30 cellular contexts compared by ENCODE assay signal in the genomic region with DNA sequence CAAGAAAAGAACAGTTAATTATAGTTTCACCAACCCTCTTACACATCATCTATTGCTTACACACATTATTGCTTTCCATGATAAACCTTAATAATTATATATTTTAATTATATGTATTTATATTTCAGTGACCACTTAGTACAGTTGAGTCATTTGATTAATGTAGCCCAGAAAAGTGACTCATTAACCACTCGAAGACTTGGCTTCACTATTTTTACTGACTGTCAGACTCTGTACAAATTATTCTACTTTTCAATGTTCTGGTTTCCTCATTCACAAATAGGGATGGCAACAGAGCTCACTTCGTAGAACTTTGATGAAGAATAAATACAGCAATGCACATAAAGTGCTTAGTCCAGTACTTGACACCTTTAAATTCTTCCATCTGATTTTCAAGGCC.
DNase-seq lines count a peak whose midpoint lies in the region; ATAC-seq, FAIRE-seq and TF ChIP-seq lines count a peak whose summit lies in the region.
"Had no signal": no experiment of that assay in that cellular context is flagged by ENCODE, and none has a peak within 500 bp of the region (broad histone marks: within the 10 kb centered on the region; RNA-seq: fewer than 3 reads in every experiment).

No MANE protein-coding gene starts in this region.

- H3K9ac ChIP-seq in mammary epithelial cell (ENCODE audit: insufficient read depth, low read length): no peak overlapping the region
- H3K9ac ChIP-seq in astrocyte (ENCODE audit: low read length): no peak overlapping the region

- no peak overlapping the region for H2AFZ ChIP-seq in mammary epithelial cell (ENCODE audit: low read depth, low read length)
- H2AFZ ChIP-seq in astrocyte (ENCODE audit: low read depth, low read length): no peak overlapping the region

- CTCF ChIA-PET in mammary epithelial cell (lab: Charles Lee; ENCODE audit: low non-redundant PET): no interaction called here

- peak; percentile 19 for DNase-seq in mammary epithelial cell
- DNase-seq in breast epithelium (ENCODE audit: low spot score in 2 of 2): no peak
- peak; percentile 74 for DNase-seq in astrocyte (ENCODE audit: low read depth)
- DNase-seq in foreskin fibroblast: peak; percentile 2 to 35
- no peak for DNase-seq in activated T-cell treated with anti-CD3 and anti-CD28 coated beads, Interleukin-2, amount 50 U/mL, for 4 hours
- DNase-seq in activated T-cell treated with anti-CD3 and anti-CD28 coated beads for 4 hours: no peak
- no peak for DNase-seq in SKM-1 treated with dmso at 0.1 percent for 144 hours (lab: John Stamatoyannopoulos, UW; ENCODE audit: unreplicated experiment)
- DNase-seq: activated CD4-positive, CD25-positive, alpha-beta regulatory T cell; activated CD8-positive, alpha-beta memory T cell treated with anti-CD3 and anti-CD28 coated beads, Interleukin-2, amount 10 ng/mL, durations not matched to agents 7 days and 5 days; BE2C; CD8-positive, alpha-beta memory T cell; DMS 273 treated with DMSO at 0.1 percent for 48 hours; heart left ventricle; lower lobe of right lung; mucosa of descending colon; NCI-H1105 treated with DMSO at 0.1 percent for 48 hours; NCI-H2081; NCI-H226; retina; RPMI8226; stimulated activated CD4-positive, alpha-beta T cell treated with anti-CD3 and anti-CD28 coated beads, Interleukin-4, amount 100 ng/mL, for 1 hour; stimulated activated naive B cell treated with anti-CD40 and anti-IgM and Interleukin-4, amounts not matched to agents 10 μg/mL and 1 μg/mL and 100 μg/mL, for 72 hours; upper lobe of right lung had no signal

- H3K4me3 ChIP-seq in mammary epithelial cell (replicated peaks in 1 of 3; ENCODE audit: insufficient read depth in 1 of 3, low read depth in 2 of 3, low read length in 3 of 3) (no peak overlapping the region), breast epithelium (no peak overlapping the region), astrocyte (ENCODE audit: insufficient read depth, low read depth, low read length) (no peak overlapping the region), foreskin fibroblast (ENCODE audit: low read depth in 1 of 2, low read length in 2 of 2) (no peak overlapping the region)
- H3K4me3 ChIP-seq: HAP-1, heart left ventricle, lower lobe of right lung, mucosa of descending colon, suprapubic skin, upper lobe of right lung had no signal

- H3K36me3 ChIP-seq in mammary epithelial cell (ENCODE audit: insufficient read depth, low read length) (no peaks in the 10 kb centered on the region), breast epithelium (no peaks in the 10 kb centered on the region), astrocyte (ENCODE audit: insufficient read depth, low read length) (no peaks in the 10 kb centered on the region)
- H3K36me3 ChIP-seq: BE2C, HAP-1, heart left ventricle, lower lobe of right lung, suprapubic skin, upper lobe of right lung had no signal

- no peaks in the 10 kb centered on the region for H4K20me1 ChIP-seq in mammary epithelial cell (ENCODE audit: insufficient read depth, low read length)
- no peaks in the 10 kb centered on the region for H4K20me1 ChIP-seq in astrocyte (ENCODE audit: insufficient read depth, low read length)

- peaks cover 3% of the 10 kb centered on the region for H3K9me3 Mint-ChIP-seq in astrocyte (ENCODE audit: unreplicated experiment)
- no peaks in the 10 kb centered on the region for H3K9me3 Mint-ChIP-seq in activated T-cell treated with anti-CD3 and anti-CD28 coated beads, Interleukin-2, amount 50 U/mL, for 4 hours
- H3K9me3 Mint-ChIP-seq: activated naive CD4-positive, alpha-beta T cell treated with anti-CD3 and anti-CD28 coated beads, Interleukin-2, amount 50 U/mL, for 24 hours; nephron had no signal

- no peak overlapping the region for H3K27ac Mint-ChIP-seq in astrocyte (ENCODE audit: unreplicated experiment)
- H3K27ac Mint-ChIP-seq: activated CD8-positive, alpha-beta memory T cell treated with anti-CD3 and anti-CD28 coated beads, Interleukin-2, amount 10 ng/mL, durations not matched to agents 7 days and 5 days; activated naive CD4-positive, alpha-beta T cell treated with anti-CD3 and anti-CD28 coated beads, Interleukin-2, amount 50 U/mL, for 24 hours; CD8-positive, alpha-beta memory T cell; nephron; stimulated activated naive B cell treated with anti-CD40 and anti-IgM and Interleukin-4, amounts not matched to agents 10 μg/mL and 1 μg/mL and 100 μg/mL, for 72 hours had no signal

- dilution Hi-C loops in mammary epithelial cell (cut with HindIII; ENCODE audit: low sequenced_read_pairs): no loop called here

- in situ Hi-C loops in mammary epithelial cell (cut with MboI; ENCODE audit: low sequenced_read_pairs in 2 of 2): loop anchor here (25.0 kb wide), 2 partner anchors 400 to 725 kb away; no protein-coding TSS in a partner anchor

- no peaks in the 10 kb centered on the region for H3K27me3 Mint-ChIP-seq in astrocyte (ENCODE audit: low read depth, unreplicated experiment)
- peaks cover 17% of the 10 kb centered on the region for H3K27me3 Mint-ChIP-seq in activated T-cell treated with anti-CD3 and anti-CD28 coated beads, Interleukin-2, amount 50 U/mL, for 4 hours (ENCODE audit: low read depth)

- no peaks in the 10 kb centered on the region for H3K4me1 Mint-ChIP-seq in astrocyte (ENCODE audit: low read depth, unreplicated experiment)
- no peaks in the 10 kb centered on the region for H3K4me1 Mint-ChIP-seq in activated T-cell treated with anti-CD3 and anti-CD28 coated beads, Interleukin-2, amount 50 U/mL, for 4 hours (ENCODE audit: low read depth)
- H3K4me1 Mint-ChIP-seq: activated CD8-positive, alpha-beta memory T cell treated with anti-CD3 and anti-CD28 coated beads, Interleukin-2, amount 10 ng/mL, durations not matched to agents 7 days and 5 days; activated naive CD4-positive, alpha-beta T cell treated with anti-CD3 and anti-CD28 coated beads, Interleukin-2, amount 50 U/mL, for 24 hours; CD8-positive, alpha-beta memory T cell; nephron had no signal

- H3K4me1 ChIP-seq in mammary epithelial cell (ENCODE audit: insufficient read depth, low read length) (no peaks in the 10 kb centered on the region), breast epithelium (no peaks in the 10 kb centered on the region), astrocyte (ENCODE audit: insufficient read depth, low read length) (no peaks in the 10 kb centered on the region)
- H3K4me1 ChIP-seq: BE2C, HAP-1, heart left ventricle, lower lobe of right lung, suprapubic skin, upper lobe of right lung had no signal

- no peak overlapping the region for H3K4me2 ChIP-seq in mammary epithelial cell (ENCODE audit: insufficient read depth, low read depth, low read length)
- peak overlapping the region; percentile 4 for H3K4me2 ChIP-seq in astrocyte (ENCODE audit: low read length)

- WGBS in mammary epithelial cell (ENCODE audit: low coverage, missing lambda C conversion rate): 42% methylated on average over 2 of the region's 2 CpGs

- no TSS peak for BruUV-seq in mammary epithelial cell (replicated peaks; lab: Mats Ljungman, UMichigan)

- no peaks in the 10 kb centered on the region for H3K9me3 ChIP-seq in mammary epithelial cell (replicated peaks; ENCODE audit: insufficient read depth, low read length)
- no peaks in the 10 kb centered on the region for H3K9me3 ChIP-seq in breast epithelium
- no peaks in the 10 kb centered on the region for H3K9me3 ChIP-seq in astrocyte (ENCODE audit: insufficient read depth, low read depth, low read length)
- H3K9me3 ChIP-seq: BE2C, HAP-1, heart left ventricle, lower lobe of right lung, mucosa of descending colon, suprapubic skin, upper lobe of right lung had no signal

- no peak for FAIRE-seq in astrocyte (lab: Jason Lieb, UNC)
- FAIRE-seq: G401.6 had no signal

- H3K36me3 Mint-ChIP-seq in astrocyte (ENCODE audit: low read depth, unreplicated experiment): no peaks in the 10 kb centered on the region
- no peaks in the 10 kb centered on the region for H3K36me3 Mint-ChIP-seq in activated T-cell treated with anti-CD3 and anti-CD28 coated beads, Interleukin-2, amount 50 U/mL, for 4 hours (ENCODE audit: insufficient read depth)
- H3K36me3 Mint-ChIP-seq: activated CD8-positive, alpha-beta memory T cell treated with anti-CD3 and anti-CD28 coated beads, Interleukin-2, amount 10 ng/mL, durations not matched to agents 7 days and 5 days; activated naive CD4-positive, alpha-beta T cell treated with anti-CD3 and anti-CD28 coated beads, Interleukin-2, amount 50 U/mL, for 24 hours; CD8-positive, alpha-beta memory T cell; stimulated activated naive B cell treated with anti-CD40 and anti-IgM and Interleukin-4, amounts not matched to agents 10 μg/mL and 1 μg/mL and 100 μg/mL, for 72 hours had no signal

- TF ChIP-seq CTCF in mammary epithelial cell (conservative IDR thresholded peaks at IDR 0.05 in 1 of 2, IDR thresholded peaks at IDR 0.05 in 1 of 2; ENCODE audit: extremely low read depth in 1 of 2, insufficient read depth in 1 of 2, low read depth in 1 of 2, low read length in 2 of 2): no peak
- TF ChIP-seq CTCF in breast epithelium (IDR thresholded peaks at IDR 0.05): no peak
- no peak for TF ChIP-seq CTCF in astrocyte (IDR thresholded peaks at IDR 0.05; ENCODE audit: insufficient read depth, low read depth, low read length)
- no peak for TF ChIP-seq CTCF in foreskin fibroblast (IDR thresholded peaks at IDR 0.05; ENCODE audit: low read depth, low read length)

- TF ChIP-seq POLR2A in breast epithelium (IDR thresholded peaks at IDR 0.05): no peak

- H3K79me2 ChIP-seq in mammary epithelial cell (ENCODE audit: insufficient read depth, low read length) (no peaks in the 10 kb centered on the region), astrocyte (ENCODE audit: insufficient read depth, low read length) (no peaks in the 10 kb centered on the region)

- H3K4me3 Mint-ChIP-seq in astrocyte (ENCODE audit: unreplicated experiment): no peak overlapping the region
- H3K4me3 Mint-ChIP-seq in activated T-cell treated with anti-CD3 and anti-CD28 coated beads, Interleukin-2, amount 50 U/mL, for 4 hours: no peak overlapping the region
- H3K4me3 Mint-ChIP-seq: activated CD8-positive, alpha-beta memory T cell treated with anti-CD3 and anti-CD28 coated beads, Interleukin-2, amount 10 ng/mL, durations not matched to agents 7 days and 5 days; activated naive CD4-positive, alpha-beta T cell treated with anti-CD3 and anti-CD28 coated beads, Interleukin-2, amount 50 U/mL, for 24 hours; CD8-positive, alpha-beta memory T cell; nephron; stimulated activated naive B cell treated with anti-CD40 and anti-IgM and Interleukin-4, amounts not matched to agents 10 μg/mL and 1 μg/mL and 100 μg/mL, for 72 hours had no signal

- no peak for ATAC-seq in activated T-cell treated with anti-CD3 and anti-CD28 coated beads, Interleukin-2, amount 50 U/mL, for 4 hours
- ATAC-seq in GM19467 (IDR thresholded peaks at IDR 0.05; ENCODE audit: unreplicated experiment): no peak
- ATAC-seq: activated CD8-positive, alpha-beta memory T cell treated with anti-CD3 and anti-CD28 coated beads, Interleukin-2, amount 10 ng/mL, durations not matched to agents 7 days and 5 days; heart left ventricle; lower lobe of right lung; mucosa of descending colon; stimulated activated naive B cell treated with anti-CD40 and anti-IgM and Interleukin-4, amounts not matched to agents 10 μg/mL and 1 μg/mL and 100 μg/mL, for 72 hours; upper lobe of right lung had no signal

- H3K27ac ChIP-seq in mammary epithelial cell (ENCODE audit: insufficient read depth, low read depth, low read length) (no peak overlapping the region), breast epithelium (no peak overlapping the region), astrocyte (ENCODE audit: low read depth, low read length) (no peak overlapping the region)
- H3K27ac ChIP-seq: 22Rv1, heart left ventricle, lower lobe of right lung, suprapubic skin, upper lobe of right lung had no signal

- no peaks in the 10 kb centered on the region for H3K27me3 ChIP-seq in mammary epithelial cell (ENCODE audit: insufficient read depth, low read length)
- H3K27me3 ChIP-seq in breast epithelium: no peaks in the 10 kb centered on the region
- no peaks in the 10 kb centered on the region for H3K27me3 ChIP-seq in astrocyte (ENCODE audit: insufficient read depth, low read length)
- H3K27me3 ChIP-seq: BE2C, heart left ventricle, suprapubic skin, upper lobe of right lung had no signal

- intact Hi-C loops in mammary epithelial cell (cut with micrococcal nuclease): no loop called here
- intact Hi-C loops in breast epithelium (cut with DNase I; ENCODE audit: low total_unique reads): no loop called here

Comparison
In these comparisons a context has a peak if more than half of its experiments do, and no peak if none do; other contexts are left out.
1. DNase-seq: peak in mammary epithelial cell (single experiment), astrocyte (single experiment) and foreskin fibroblast (2 of 2); none in breast epithelium (0 of 2), activated T-cell treated with anti-CD3 and anti-CD28 coated beads, Interleukin-2, amount 50 U/mL, for 4 hours (single experiment), activated T-cell treated with anti-CD3 and anti-CD28 coated beads for 4 hours (single experiment) and SKM-1 treated with dmso at 0.1 percent for 144 hours (single experiment).